ENCODE assay signal across 9 cellular contexts in genomic region chr10:126042354-126042753, GRCh38.
DNase-seq lines count a peak whose midpoint lies in the region; ATAC-seq and TF ChIP-seq lines count a peak whose summit lies in the region.
"Had no signal": no experiment of that assay in that cellular context is flagged by ENCODE, and none has a peak within 500 bp of the region (broad histone marks: within the 10 kb centered on the region; RNA-seq: fewer than 3 reads in every experiment).

No MANE protein-coding gene starts in this region.

- no TSS peak for BruUV-seq in Calu3 (replicated peaks; lab: Mats Ljungman, UMichigan)

- TF ChIP-seq CTCF in Calu3 (IDR thresholded peaks at IDR 0.05; ENCODE audit: unreplicated experiment) (no peak), nephron (IDR thresholded peaks at IDR 0.05; ENCODE audit: unreplicated experiment in 3 of 3) (no peak)

- H3K36me3 Mint-ChIP-seq in Calu3 (ENCODE audit: insufficient read depth, unreplicated experiment), result peaks cover 5% of the 10 kb centered on the region
- H3K36me3 Mint-ChIP-seq in dendritic cell treated with granulocyte-macrophage colony-stimulating factor and Interleukin-4, amounts not matched to agents 40 ng/mL and 50 ng/mL, for 4 days (ENCODE audit: low read depth), result no peaks in the 10 kb centered on the region
- H3K36me3 Mint-ChIP-seq in nephron (ENCODE audit: low read depth), result peaks cover 10% of the 10 kb centered on the region

- CTCF ChIA-PET in Calu3 (lab: Charles Lee), result interaction anchor here (0.8 kb wide), 1 partner anchor 40 kb away, joined by 5 read pairs; no protein-coding TSS in a partner anchor

- peak overlapping the region; percentile 46 for H3K4me3 Mint-ChIP-seq in Calu3 (ENCODE audit: low read depth, unreplicated experiment)
- peak overlapping the region; percentile 51 for H3K4me3 Mint-ChIP-seq in dendritic cell treated with granulocyte-macrophage colony-stimulating factor and Interleukin-4, amounts not matched to agents 40 ng/mL and 50 ng/mL, for 4 days
- no peak overlapping the region for H3K4me3 Mint-ChIP-seq in nephron

- ATAC-seq in HG03280 (IDR thresholded peaks at IDR 0.05; ENCODE audit: unreplicated experiment) (peak; percentile 1), GM19397 (IDR thresholded peaks at IDR 0.05; ENCODE audit: unreplicated experiment) (no peak)

- H3K4me1 Mint-ChIP-seq in Calu3 (ENCODE audit: low read depth, unreplicated experiment) (no peaks in the 10 kb centered on the region), nephron (peaks cover 37% of the 10 kb centered on the region)
- peaks cover 44% of the 10 kb centered on the region for H3K4me1 Mint-ChIP-seq in dendritic cell treated with granulocyte-macrophage colony-stimulating factor and Interleukin-4, amounts not matched to agents 40 ng/mL and 50 ng/mL, for 4 days (ENCODE audit: low read depth)

- no peak for DNase-seq in Calu3
- DNase-seq in activated gamma-delta T cell (lab: John Stamatoyannopoulos, UW), result no peak
- DNase-seq in NCI-H1105 treated with DMSO at 0.1 percent for 48 hours (lab: John Stamatoyannopoulos, UW), result no peak
- DNase-seq in HUDEP-2 (lab: John Stamatoyannopoulos, UW; ENCODE audit: unreplicated experiment in 76 of 76), result no peak
- DNase-seq: NCI-H1417 treated with DMSO at 0.1 percent for 48 hours had no signal

- H3K27me3 Mint-ChIP-seq in Calu3 (ENCODE audit: unreplicated experiment) (no peaks in the 10 kb centered on the region), nephron (ENCODE audit: low read depth) (peaks cover 11% of the 10 kb centered on the region)
- H3K27me3 Mint-ChIP-seq in dendritic cell treated with granulocyte-macrophage colony-stimulating factor and Interleukin-4, amounts not matched to agents 40 ng/mL and 50 ng/mL, for 4 days, result no peaks in the 10 kb centered on the region

- intact Hi-C loops in Calu3 (cut with micrococcal nuclease; ENCODE audit: unreplicated experiment), result no loop called here
- intact Hi-C loops in dendritic cell treated with granulocyte-macrophage colony-stimulating factor and Interleukin-4, amounts not matched to agents 40 ng/mL and 50 ng/mL, for 4 days (cut with micrococcal nuclease), result loop anchor here (2.0 kb wide), 1 partner anchor 68 kb away; no protein-coding TSS in a partner anchor

- H3K27ac Mint-ChIP-seq in Calu3 (ENCODE audit: unreplicated experiment), result peak overlapping the region; percentile 96
- peak overlapping the region; percentile 96 for H3K27ac Mint-ChIP-seq in dendritic cell treated with granulocyte-macrophage colony-stimulating factor and Interleukin-4, amounts not matched to agents 40 ng/mL and 50 ng/mL, for 4 days
- H3K27ac Mint-ChIP-seq in nephron, result peak overlapping the region; percentile 85 to 97 (median 97)

- H3K9me3 Mint-ChIP-seq in Calu3 (ENCODE audit: low read depth, unreplicated experiment) (no peaks in the 10 kb centered on the region), nephron (no peaks in the 10 kb centered on the region)
- no peaks in the 10 kb centered on the region for H3K9me3 Mint-ChIP-seq in dendritic cell treated with granulocyte-macrophage colony-stimulating factor and Interleukin-4, amounts not matched to agents 40 ng/mL and 50 ng/mL, for 4 days

Comparison
In these comparisons a context has a peak if more than half of its experiments do, and no peak if none do; other contexts are left out.
1. H3K4me3 Mint-ChIP-seq: peak in Calu3 (single experiment) and dendritic cell treated with granulocyte-macrophage colony-stimulating factor and Interleukin-4, amounts not matched to agents 40 ng/mL and 50 ng/mL, for 4 days (single experiment); none in nephron (0 of 3).
2. Peak in every context shown above with its lines, with median percentiles within 50 percentile points of each other: H3K27ac Mint-ChIP-seq.